Comparison of ENCODE assay signal across 2 cellular contexts in genomic region chr1:84825161-84825560, GRCh38.
TF ChIP-seq lines count a peak whose summit lies in the region.

No MANE protein-coding gene starts in this region.

TF ChIP-seq in GM23338, 12 proteins besides CTCF, POLR2A, EP300 and RAD21 (continued from another document):
- TF ChIP-seq REST (IDR thresholded peaks at IDR 0.05; ENCODE audit: unreplicated experiment) (no peak), ZNF331 (CRISPR knock-in tag; IDR thresholded peaks at IDR 0.05; ENCODE audit: low read depth) (no peak), STAT1 (IDR thresholded peaks at IDR 0.05; ENCODE audit: unreplicated experiment) (no peak), ZNF114 (CRISPR knock-in tag; IDR thresholded peaks at IDR 0.05) (no peak), JUNB (IDR thresholded peaks at IDR 0.05; ENCODE audit: unreplicated experiment) (no peak), EZH2 (IDR thresholded peaks at IDR 0.05; ENCODE audit: low read depth, unreplicated experiment) (no peak), ZNF462 (CRISPR knock-in tag; IDR thresholded peaks at IDR 0.05) (no peak), NANOG (IDR thresholded peaks at IDR 0.05; ENCODE audit: borderline replicate concordance) (no peak), ETS1 (IDR thresholded peaks at IDR 0.05) (no peak)

TF ChIP-seq in WTC11, 78 proteins besides CTCF, POLR2A, EP300 and RAD21 (continued from another document):
- TF ChIP-seq TEAD1 (CRISPR knock-in tag; IDR thresholded peaks at IDR 0.05) = no peak
- TF ChIP-seq CBFB (CRISPR knock-in tag; IDR thresholded peaks at IDR 0.05; ENCODE audit: low read depth) = no peak
- TF ChIP-seq ARID4B (CRISPR knock-in tag; IDR thresholded peaks at IDR 0.05; ENCODE audit: borderline replicate concordance) = no peak
- TF ChIP-seq CREM (CRISPR knock-in tag; IDR thresholded peaks at IDR 0.05) = no peak
- TF ChIP-seq SMAD4 (CRISPR knock-in tag; IDR thresholded peaks at IDR 0.05) = no peak
- TF ChIP-seq NFE2L1 (CRISPR knock-in tag; IDR thresholded peaks at IDR 0.05) = no peak
- TF ChIP-seq MYBL2 (CRISPR knock-in tag; IDR thresholded peaks at IDR 0.05) = no peak
- TF ChIP-seq MLX (CRISPR knock-in tag; IDR thresholded peaks at IDR 0.05) = no peak
- TF ChIP-seq HMGXB4 (CRISPR knock-in tag; IDR thresholded peaks at IDR 0.05) = no peak
- no peak for TF ChIP-seq NR1H2 (CRISPR knock-in tag; IDR thresholded peaks at IDR 0.05)
- no peak for TF ChIP-seq E2F1 (CRISPR knock-in tag; IDR thresholded peaks at IDR 0.05)
- no peak for TF ChIP-seq ZNF423 (CRISPR knock-in tag; IDR thresholded peaks at IDR 0.05)
- TF ChIP-seq ZNF532 (CRISPR knock-in tag; IDR thresholded peaks at IDR 0.05; ENCODE audit: borderline replicate concordance) = no peak
- TF ChIP-seq ZNF396 (CRISPR knock-in tag; IDR thresholded peaks at IDR 0.05; ENCODE audit: borderline replicate concordance) = no peak
- no peak for TF ChIP-seq ZNF232 (CRISPR knock-in tag; IDR thresholded peaks at IDR 0.05)
- no peak for TF ChIP-seq ZNF512 (CRISPR knock-in tag; IDR thresholded peaks at IDR 0.05; ENCODE audit: borderline replicate concordance)
- no peak for TF ChIP-seq TP53 (CRISPR knock-in tag; IDR thresholded peaks at IDR 0.05)
- no peak for TF ChIP-seq ERG (CRISPR knock-in tag; IDR thresholded peaks at IDR 0.05)
